Comparison of ENCODE assay signal across 9 cellular contexts in the genomic region with DNA sequence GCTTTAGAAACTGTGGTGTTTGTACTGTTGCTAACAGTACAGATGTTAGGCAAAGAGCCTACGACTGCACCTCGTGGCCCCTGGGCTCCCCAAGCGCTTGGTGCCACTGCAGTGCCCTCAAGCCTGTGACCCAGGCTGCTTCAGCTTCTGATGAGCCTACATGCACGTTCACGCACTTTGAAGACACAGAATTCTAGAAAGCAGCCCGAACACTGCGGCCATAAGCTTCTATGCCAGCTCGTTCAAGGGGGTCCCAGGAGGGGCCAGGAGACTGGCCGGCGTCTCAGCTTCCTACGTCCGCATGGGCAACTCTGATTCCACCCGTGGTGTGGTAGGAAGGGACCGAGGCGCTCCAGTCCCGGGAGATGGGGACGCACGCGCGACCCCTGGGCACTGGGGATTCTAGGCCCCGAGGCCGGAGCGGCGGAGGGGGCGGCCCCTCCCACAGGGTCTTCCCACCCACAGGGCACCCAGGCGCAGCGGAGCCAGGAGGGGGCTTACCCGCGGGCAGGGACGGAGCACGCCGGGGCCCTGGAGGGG. TPM values are rescaled to one million over a fixed set of nuclear protein-coding genes. Genes with fewer than 3 reads are reported as not detected.
DNase-seq lines count a peak whose midpoint lies in the region; ATAC-seq and TF ChIP-seq lines count a peak whose summit lies in the region.
"Had no signal": no experiment of that assay in that cellular context is flagged by ENCODE, and none has a peak within 500 bp of the region (broad histone marks: within the 10 kb centered on the region; RNA-seq: fewer than 3 reads in every experiment).

No MANE protein-coding gene starts in this region.

- DNase-seq in NCI-H82 (lab: John Stamatoyannopoulos, UW) (peak; percentile 40), NCI-H82 treated with DMSO at 0.1 percent for 48 hours (lab: John Stamatoyannopoulos, UW; ENCODE audit: unreplicated experiment) (no peak), adipocyte (ENCODE audit: low read depth) (no peak), kidney tubule cell (ENCODE audit: low spot score) (peak; percentile 20), suprapubic skin (ENCODE audit: low spot score in 2 of 2) (no peak), pons (ENCODE audit: low spot score) (no peak)
- DNase-seq in effector CD4-positive, alpha-beta T cell, result no peak

- H3K9me3 ChIP-seq in adipocyte (ENCODE audit: control insufficient read depth, low read length) (no peaks in the 10 kb centered on the region), suprapubic skin (no peaks in the 10 kb centered on the region)

- no peak overlapping the region for H3K9ac ChIP-seq in adipocyte (ENCODE audit: low read length)

- peaks cover 4% of the 10 kb centered on the region for H3K4me1 ChIP-seq in adipocyte (ENCODE audit: control insufficient read depth, insufficient read depth, low read length)
- H3K4me1 ChIP-seq in suprapubic skin, result peaks cover 20% of the 10 kb centered on the region

- TF ChIP-seq EP300 in suprapubic skin (IDR thresholded peaks at IDR 0.05), result no peak

- no peak for TF ChIP-seq POLR2A in suprapubic skin (IDR thresholded peaks at IDR 0.05)

- H3K4me3 ChIP-seq in adipocyte (ENCODE audit: low read length), result peak overlapping the region; percentile 69
- peak overlapping the region; percentile 72 for H3K4me3 ChIP-seq in suprapubic skin
- H3K4me3 ChIP-seq: K562 had no signal

- H3K27me3 ChIP-seq in adipocyte (replicated peaks; ENCODE audit: control insufficient read depth, insufficient read depth, low read length), result peaks cover 8% of the 10 kb centered on the region
- H3K27me3 ChIP-seq in suprapubic skin, result peaks cover 10% of the 10 kb centered on the region

- WGBS in suprapubic skin, result 31% methylated on average over 7 of the region's 32 CpGs

- H3K27ac ChIP-seq in suprapubic skin, result peak overlapping the region; percentile 82

- ATAC-seq in HG03439 (IDR thresholded peaks at IDR 0.05; ENCODE audit: unreplicated experiment), result no peak
- ATAC-seq: K562 had no signal

- H3K36me3 ChIP-seq in adipocyte (ENCODE audit: control insufficient read depth, insufficient read depth, low read length, severe bottlenecking) (no peaks in the 10 kb centered on the region), suprapubic skin (no peaks in the 10 kb centered on the region)

- TF ChIP-seq CTCF in suprapubic skin (IDR thresholded peaks at IDR 0.05), result no peak

RNA-seq across cellular contexts. Expression of gene MYO5C, which starts 0.7 kb away (rescaled TPM):
- 10 to 100 TPM; 11.2 to 31.5 (median 14.9) TPM for total RNA-seq in suprapubic skin

Comparison
In these comparisons a context has a peak if more than half of its experiments do, and no peak if none do; other contexts are left out.
1. DNase-seq: peak in NCI-H82 (single experiment) and kidney tubule cell (single experiment); none in NCI-H82 treated with DMSO at 0.1 percent for 48 hours (single experiment), adipocyte (single experiment), suprapubic skin (0 of 2), pons (single experiment) and effector CD4-positive, alpha-beta T cell (single experiment).